Comparison of ENCODE assay signal across 22 cellular contexts in the genomic region with DNA sequence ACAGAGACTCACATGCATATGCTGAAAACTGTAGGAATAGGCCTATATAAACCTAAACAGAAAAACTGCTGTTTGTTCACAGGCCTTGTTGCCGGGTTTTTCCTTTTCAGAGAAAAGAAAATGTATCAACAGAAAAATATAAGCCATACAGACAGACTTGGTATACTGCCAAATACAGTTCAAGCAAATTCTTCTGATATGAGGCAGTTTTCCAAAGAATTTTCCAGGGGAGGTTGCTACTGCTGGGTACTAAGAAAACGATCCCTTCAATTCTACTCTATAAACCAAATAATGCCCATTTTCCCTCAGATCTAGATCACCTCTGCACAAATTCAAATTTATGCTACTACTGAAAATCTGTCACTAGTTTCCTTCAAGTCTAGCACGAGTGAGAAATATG. TPM values are rescaled to one million over a fixed set of nuclear protein-coding genes. Genes with fewer than 3 reads are reported as not detected.
DNase-seq lines count a peak whose midpoint lies in the region; ATAC-seq and TF ChIP-seq lines count a peak whose summit lies in the region.
"Had no signal": no experiment of that assay in that cellular context is flagged by ENCODE, and none has a peak within 500 bp of the region (broad histone marks: within the 10 kb centered on the region; RNA-seq: fewer than 3 reads in every experiment).

No MANE protein-coding gene starts in this region.

- H3K9me3 Mint-ChIP-seq in activated CD8-positive, alpha-beta memory T cell treated with anti-CD3 and anti-CD28 coated beads, Interleukin-2, amount 10 ng/mL, durations not matched to agents 7 days and 5 days (ENCODE audit: low read depth), result no peaks in the 10 kb centered on the region
- H3K9me3 Mint-ChIP-seq in activated T-helper 2 cell treated with anti-CD3 and anti-CD28 coated beads, Interferon-gamma antibody, Interleukin-2, Interleukin-4, amounts not matched to agents 10 μg/mL and 5 μg/mL and 100 μg/mL, durations not matched to agents 14 hours and 24 hours and 36 hours, result no peaks in the 10 kb centered on the region
- H3K9me3 Mint-ChIP-seq: activated naive CD8-positive, alpha-beta T cell treated with anti-CD3 and anti-CD28 coated beads, Interleukin-2, amount 10 ng/mL, durations not matched to agents 7 days and 5 days; activated T-helper 1 cell treated with anti-CD3 and anti-CD28 coated beads, Interleukin-12 subunit alpha, Interleukin-12 subunit beta, Interleukin-2, Interleukin-4 antibody, amounts not matched to agents 30 ng/mL and 10 ng/mL and 1 ng/mL, durations not matched to agents 14 hours and 24 hours and 36 hours; effector memory CD8-positive, alpha-beta T cell; neural progenitor cell had no signal

- WGBS in psoas muscle, 3 donors, result 47 to 52% (median 49%) methylated on average over 3 of the region's 3 CpGs

- no peaks in the 10 kb centered on the region for H3K4me1 Mint-ChIP-seq in activated CD8-positive, alpha-beta memory T cell treated with anti-CD3 and anti-CD28 coated beads, Interleukin-2, amount 10 ng/mL, durations not matched to agents 7 days and 5 days
- no peaks in the 10 kb centered on the region for H3K4me1 Mint-ChIP-seq in activated T-helper 2 cell treated with anti-CD3 and anti-CD28 coated beads, Interferon-gamma antibody, Interleukin-2, Interleukin-4, amounts not matched to agents 10 μg/mL and 5 μg/mL and 100 μg/mL, durations not matched to agents 14 hours and 24 hours and 36 hours (ENCODE audit: low read depth)
- H3K4me1 Mint-ChIP-seq: activated naive CD8-positive, alpha-beta T cell treated with anti-CD3 and anti-CD28 coated beads, Interleukin-2, amount 10 ng/mL, durations not matched to agents 7 days and 5 days; CD8-positive, alpha-beta memory T cell; neural progenitor cell had no signal

- H3K4me1 ChIP-seq in adipocyte (ENCODE audit: control insufficient read depth, insufficient read depth, low read length) (peaks cover 10% of the 10 kb centered on the region), psoas muscle (peaks cover 6% of the 10 kb centered on the region)
- H3K4me1 ChIP-seq: neural progenitor cell, suprapubic skin had no signal

- no peak overlapping the region for H3K27ac ChIP-seq in psoas muscle
- H3K27ac ChIP-seq: A549, gastrocnemius medialis, neural progenitor cell, suprapubic skin had no signal

- H3K4me3 Mint-ChIP-seq in activated CD8-positive, alpha-beta memory T cell treated with anti-CD3 and anti-CD28 coated beads, Interleukin-2, amount 10 ng/mL, durations not matched to agents 7 days and 5 days, result no peak overlapping the region
- H3K4me3 Mint-ChIP-seq in activated T-helper 2 cell treated with anti-CD3 and anti-CD28 coated beads, Interferon-gamma antibody, Interleukin-2, Interleukin-4, amounts not matched to agents 10 μg/mL and 5 μg/mL and 100 μg/mL, durations not matched to agents 14 hours and 24 hours and 36 hours (ENCODE audit: low read depth), result no peak overlapping the region
- H3K4me3 Mint-ChIP-seq: activated naive CD8-positive, alpha-beta T cell treated with anti-CD3 and anti-CD28 coated beads, Interleukin-2, amount 10 ng/mL, durations not matched to agents 7 days and 5 days; activated T-helper 1 cell treated with anti-CD3 and anti-CD28 coated beads, Interleukin-12 subunit alpha, Interleukin-12 subunit beta, Interleukin-2, Interleukin-4 antibody, amounts not matched to agents 30 ng/mL and 10 ng/mL and 1 ng/mL, durations not matched to agents 14 hours and 24 hours and 36 hours; CD8-positive, alpha-beta memory T cell; effector memory CD8-positive, alpha-beta T cell; neural progenitor cell had no signal

- H3K4me3 ChIP-seq in adipocyte (ENCODE audit: low read length) (no peak overlapping the region), psoas muscle (no peak overlapping the region)
- H3K4me3 ChIP-seq: A549, gastrocnemius medialis, neural progenitor cell, suprapubic skin had no signal

- CTCF ChIA-PET in activated CD8-positive, alpha-beta memory T cell treated with anti-CD3 and anti-CD28 coated beads, Interleukin-2, amount 10 ng/mL, durations not matched to agents 7 days and 5 days (lab: Charles Lee), result no interaction called here

- H3K27ac Mint-ChIP-seq in activated CD8-positive, alpha-beta memory T cell treated with anti-CD3 and anti-CD28 coated beads, Interleukin-2, amount 10 ng/mL, durations not matched to agents 7 days and 5 days, result no peak overlapping the region
- no peak overlapping the region for H3K27ac Mint-ChIP-seq in activated T-helper 2 cell treated with anti-CD3 and anti-CD28 coated beads, Interferon-gamma antibody, Interleukin-2, Interleukin-4, amounts not matched to agents 10 μg/mL and 5 μg/mL and 100 μg/mL, durations not matched to agents 14 hours and 24 hours and 36 hours
- H3K27ac Mint-ChIP-seq: activated naive CD8-positive, alpha-beta T cell treated with anti-CD3 and anti-CD28 coated beads, Interleukin-2, amount 10 ng/mL, durations not matched to agents 7 days and 5 days; activated T-helper 1 cell treated with anti-CD3 and anti-CD28 coated beads, Interleukin-12 subunit alpha, Interleukin-12 subunit beta, Interleukin-2, Interleukin-4 antibody, amounts not matched to agents 30 ng/mL and 10 ng/mL and 1 ng/mL, durations not matched to agents 14 hours and 24 hours and 36 hours; CD8-positive, alpha-beta memory T cell; effector memory CD8-positive, alpha-beta T cell; neural progenitor cell had no signal

- no peak for ATAC-seq in activated CD8-positive, alpha-beta memory T cell treated with anti-CD3 and anti-CD28 coated beads, Interleukin-2, amount 10 ng/mL, durations not matched to agents 7 days and 5 days
- no peak for ATAC-seq in psoas muscle
- ATAC-seq: A549; effector memory CD8-positive, alpha-beta T cell; gastrocnemius medialis; left colon had no signal

- intact Hi-C loops in psoas muscle (cut with DNase I), result no loop called here
- intact Hi-C loops in activated T-helper 2 cell treated with anti-CD3 and anti-CD28 coated beads, Interferon-gamma antibody, Interleukin-2, Interleukin-4, amounts not matched to agents 10 μg/mL and 5 μg/mL and 100 μg/mL, durations not matched to agents 14 hours and 24 hours and 36 hours (cut with micrococcal nuclease), result no loop called here

- H3K9me3 ChIP-seq in adipocyte (ENCODE audit: control insufficient read depth, low read length), result no peaks in the 10 kb centered on the region
- H3K9me3 ChIP-seq in psoas muscle, result no peaks in the 10 kb centered on the region
- H3K9me3 ChIP-seq: A549, gastrocnemius medialis, suprapubic skin had no signal

- H3K27me3 Mint-ChIP-seq in activated CD8-positive, alpha-beta memory T cell treated with anti-CD3 and anti-CD28 coated beads, Interleukin-2, amount 10 ng/mL, durations not matched to agents 7 days and 5 days, result no peaks in the 10 kb centered on the region
- H3K27me3 Mint-ChIP-seq in activated T-helper 2 cell treated with anti-CD3 and anti-CD28 coated beads, Interferon-gamma antibody, Interleukin-2, Interleukin-4, amounts not matched to agents 10 μg/mL and 5 μg/mL and 100 μg/mL, durations not matched to agents 14 hours and 24 hours and 36 hours (ENCODE audit: low read depth), result no peaks in the 10 kb centered on the region
- H3K27me3 Mint-ChIP-seq: activated naive CD8-positive, alpha-beta T cell treated with anti-CD3 and anti-CD28 coated beads, Interleukin-2, amount 10 ng/mL, durations not matched to agents 7 days and 5 days; CD8-positive, alpha-beta memory T cell; effector memory CD8-positive, alpha-beta T cell had no signal

- H3K9ac ChIP-seq in adipocyte (ENCODE audit: low read length), result no peak overlapping the region
- H3K9ac ChIP-seq: neural progenitor cell had no signal

- H3K36me3 ChIP-seq in adipocyte (ENCODE audit: control insufficient read depth, insufficient read depth, low read length, severe bottlenecking), result peaks cover 16% of the 10 kb centered on the region
- H3K36me3 ChIP-seq in psoas muscle (ENCODE audit: insufficient read depth in 1 of 2, low read depth in 1 of 2), result no peaks in the 10 kb centered on the region
- H3K36me3 ChIP-seq: gastrocnemius medialis, neural progenitor cell, suprapubic skin had no signal

- TF ChIP-seq CTCF in AG09319 (IDR thresholded peaks at IDR 0.05; ENCODE audit: low read depth, low read length) (no peak), psoas muscle (IDR thresholded peaks at IDR 0.05) (no peak)

- H3K36me3 Mint-ChIP-seq in activated CD8-positive, alpha-beta memory T cell treated with anti-CD3 and anti-CD28 coated beads, Interleukin-2, amount 10 ng/mL, durations not matched to agents 7 days and 5 days, result no peaks in the 10 kb centered on the region
- H3K36me3 Mint-ChIP-seq in activated T-helper 2 cell treated with anti-CD3 and anti-CD28 coated beads, Interferon-gamma antibody, Interleukin-2, Interleukin-4, amounts not matched to agents 10 μg/mL and 5 μg/mL and 100 μg/mL, durations not matched to agents 14 hours and 24 hours and 36 hours (ENCODE audit: low read depth), result no peaks in the 10 kb centered on the region
- H3K36me3 Mint-ChIP-seq: activated naive CD8-positive, alpha-beta T cell treated with anti-CD3 and anti-CD28 coated beads, Interleukin-2, amount 10 ng/mL, durations not matched to agents 7 days and 5 days; CD8-positive, alpha-beta memory T cell; neural progenitor cell had no signal

- H3K27me3 ChIP-seq in adipocyte (replicated peaks; ENCODE audit: control insufficient read depth, insufficient read depth, low read length) (no peaks in the 10 kb centered on the region), psoas muscle (ENCODE audit: insufficient read depth in 3 of 3, low read length in 2 of 3) (no peaks in the 10 kb centered on the region)
- H3K27me3 ChIP-seq: gastrocnemius medialis, neural progenitor cell, suprapubic skin had no signal

- DNase-seq in AG09319 (ENCODE audit: extremely low read depth, low read depth) (peak; percentile 36), adipocyte (ENCODE audit: low read depth) (peak; percentile 87), fibroblast of gingiva (ENCODE audit: low read depth) (peak; percentile 56), myocyte (ENCODE audit: low read depth) (peak; percentile 41), NCI-H146 treated with DMSO at 0.1 percent for 48 hours (lab: John Stamatoyannopoulos, UW; ENCODE audit: unreplicated experiment) (no peak), psoas muscle (no peak)
- no peak for DNase-seq in activated CD8-positive, alpha-beta memory T cell treated with anti-CD3 and anti-CD28 coated beads, Interleukin-2, amount 10 ng/mL, durations not matched to agents 7 days and 5 days
- DNase-seq in activated T-helper 2 cell treated with anti-CD3 and anti-CD28 coated beads, Interferon-gamma antibody, Interleukin-2, Interleukin-4, amounts not matched to agents 10 μg/mL and 5 μg/mL and 100 μg/mL, durations not matched to agents 14 hours and 24 hours and 36 hours (ENCODE audit: low spot score), result no peak
- DNase-seq: activated naive CD8-positive, alpha-beta T cell treated with anti-CD3 and anti-CD28 coated beads, Interleukin-2, amount 10 ng/mL, durations not matched to agents 7 days and 5 days; CD8-positive, alpha-beta memory T cell; effector memory CD8-positive, alpha-beta T cell; gastrocnemius medialis; Karpas-422; left colon; midbrain; NCI-H1092; NCI-H526; retina had no signal

RNA-seq across cellular contexts. Expression of a gene that starts 59.4 kb away (rescaled TPM):
- total RNA-seq in myocyte, result 31.3 and 37.3 TPM in 2 replicates
- 18.6 TPM for polyA plus RNA-seq in myocyte (2012)
- under 1 TPM; 0.14 to 0.20 TPM for total RNA-seq in activated CD8-positive, alpha-beta memory T cell treated with anti-CD3 and anti-CD28 coated beads, Interleukin-2, amount 10 ng/mL, durations not matched to agents 7 days and 5 days
- total RNA-seq in psoas muscle, result 10 to 100 TPM; 33.2 to 52.2 (median 35.9) TPM
- 10 to 100 TPM; 13.5 to 28.1 (median 15.5) TPM for polyA plus RNA-seq in psoas muscle
- 0.05 TPM in 1 of 2 replicates, not detected in the other for total RNA-seq in activated T-helper 2 cell treated with anti-CD3 and anti-CD28 coated beads, Interferon-gamma antibody, Interleukin-2, Interleukin-4, amounts not matched to agents 10 μg/mL and 5 μg/mL and 100 μg/mL, durations not matched to agents 14 hours and 24 hours and 36 hours
- total RNA-seq: activated T-helper 1 cell treated with anti-CD3 and anti-CD28 coated beads, Interleukin-12 subunit alpha, Interleukin-12 subunit beta, Interleukin-2, Interleukin-4 antibody, amounts not matched to agents 30 ng/mL and 10 ng/mL and 1 ng/mL, durations not matched to agents 14 hours and 24 hours and 36 hours had no signal

Comparison
In these comparisons a context has a peak if more than half of its experiments do, and no peak if none do; other contexts are left out.
1. DNase-seq: peak in AG09319 (single experiment), adipocyte (single experiment), fibroblast of gingiva (single experiment) and myocyte (single experiment); none in NCI-H146 treated with DMSO at 0.1 percent for 48 hours (single experiment), activated CD8-positive, alpha-beta memory T cell treated with anti-CD3 and anti-CD28 coated beads, Interleukin-2, amount 10 ng/mL, durations not matched to agents 7 days and 5 days (single experiment), psoas muscle (0 of 2) and activated T-helper 2 cell treated with anti-CD3 and anti-CD28 coated beads, Interferon-gamma antibody, Interleukin-2, Interleukin-4, amounts not matched to agents 10 μg/mL and 5 μg/mL and 100 μg/mL, durations not matched to agents 14 hours and 24 hours and 36 hours (single experiment).
2. RNA of a gene that starts 59.4 kb away (total RNA-seq): 33.2 to 52.2 TPM in psoas muscle and 31.3 to 37.3 TPM in myocyte; 0.14 to 0.20 TPM in activated CD8-positive, alpha-beta memory T cell treated with anti-CD3 and anti-CD28 coated beads, Interleukin-2, amount 10 ng/mL, durations not matched to agents 7 days and 5 days and 0.05 TPM in activated T-helper 2 cell treated with anti-CD3 and anti-CD28 coated beads, Interferon-gamma antibody, Interleukin-2, Interleukin-4, amounts not matched to agents 10 μg/mL and 5 μg/mL and 100 μg/mL, durations not matched to agents 14 hours and 24 hours and 36 hours; every median in the first group is over 10 times any median in the second.